23 cellular contexts compared by ENCODE assay signal in genomic region chr2:15731889-15732271, GRCh38.
DNase-seq lines count a peak whose midpoint lies in the region; ATAC-seq and TF ChIP-seq lines count a peak whose summit lies in the region.
"Had no signal": no experiment of that assay in that cellular context is flagged by ENCODE, and none has a peak within 500 bp of the region (broad histone marks: within the 10 kb centered on the region; RNA-seq: fewer than 3 reads in every experiment).

No MANE protein-coding gene starts in this region.

- TF ChIP-seq CTCF in brain (conservative IDR thresholded peaks at IDR 0.05), result no peak

- ATAC-seq in GM18502 (IDR thresholded peaks at IDR 0.05; ENCODE audit: poor library complexity, unreplicated experiment) (peak; percentile 7), GM19467 (IDR thresholded peaks at IDR 0.05; ENCODE audit: unreplicated experiment) (peak; percentile 3), HG03025 (IDR thresholded peaks at IDR 0.05; ENCODE audit: low FRiP score, unreplicated experiment) (peak; percentile 5), GM19463 (IDR thresholded peaks at IDR 0.05; ENCODE audit: unreplicated experiment) (no peak)
- ATAC-seq: GM23338; right lobe of liver; stimulated activated naive CD8-positive, alpha-beta T cell treated with anti-CD3 and anti-CD28 coated beads, Interleukin-15, amount 100 ng/mL, for 72 hours had no signal

- H3K27ac Mint-ChIP-seq in brain, result peak overlapping the region in 3 of 5 experiments; percentile 2 to 94 (median 21)
- H3K27ac Mint-ChIP-seq: activated naive CD4-positive, alpha-beta T cell treated with anti-CD3 and anti-CD28 coated beads, Interleukin-2, amount 10 ng/mL, durations not matched to agents 7 days and 5 days; GM23338 had no signal

- H3K36me3 Mint-ChIP-seq in brain, result no peaks in the 10 kb centered on the region
- H3K36me3 Mint-ChIP-seq: activated naive CD4-positive, alpha-beta T cell treated with anti-CD3 and anti-CD28 coated beads, Interleukin-2, amount 10 ng/mL, durations not matched to agents 7 days and 5 days had no signal

- DNase-seq in GDM1 (lab: John Stamatoyannopoulos, UW) (no peak), medulla oblongata (ENCODE audit: extremely low spot score) (no peak), NCI-H345 treated with DMSO at 0.1 percent for 48 hours (lab: John Stamatoyannopoulos, UW; ENCODE audit: unreplicated experiment) (no peak)
- DNase-seq: activated CD4-positive, alpha-beta T cell treated with anti-CD3 and anti-CD28 coated beads for 48 hours; activated naive CD4-positive, alpha-beta T cell treated with anti-CD3 and anti-CD28 coated beads, Interleukin-2, amount 10 ng/mL, durations not matched to agents 7 days and 5 days; activated T-cell treated with anti-CD3 and anti-CD28 coated beads, Interleukin-2, amount 50 U/mL, for 48 hours; C1 segment of cervical spinal cord; Calu3; central memory CD4-positive, alpha-beta T cell; NCI-H1048; NCI-H1694 treated with DMSO at 0.1 percent for 48 hours; NCI-H226; NCI-H774; right lobe of liver; stimulated activated naive CD8-positive, alpha-beta T cell treated with anti-CD3 and anti-CD28 coated beads, Interleukin-15, amount 100 ng/mL, for 72 hours; T-helper 2 cell; thyroid gland had no signal

- peaks cover 18% of the 10 kb centered on the region for H3K27me3 Mint-ChIP-seq in brain

- peaks cover 0 to under 1% (median 0%) of the 10 kb centered on the region in 5 experiments for H3K9me3 Mint-ChIP-seq in brain
- H3K9me3 Mint-ChIP-seq: activated naive CD4-positive, alpha-beta T cell treated with anti-CD3 and anti-CD28 coated beads, Interleukin-2, amount 10 ng/mL, durations not matched to agents 7 days and 5 days; GM23338; stimulated activated naive CD8-positive, alpha-beta T cell treated with anti-CD3 and anti-CD28 coated beads, Interleukin-15, amount 100 ng/mL, for 72 hours had no signal

- H3K4me1 Mint-ChIP-seq in brain, result peaks cover 64% of the 10 kb centered on the region
- H3K4me1 Mint-ChIP-seq: activated naive CD4-positive, alpha-beta T cell treated with anti-CD3 and anti-CD28 coated beads, Interleukin-2, amount 10 ng/mL, durations not matched to agents 7 days and 5 days; stimulated activated naive CD8-positive, alpha-beta T cell treated with anti-CD3 and anti-CD28 coated beads, Interleukin-15, amount 100 ng/mL, for 72 hours had no signal

- H3K4me3 Mint-ChIP-seq in brain, result no peak overlapping the region
- H3K4me3 Mint-ChIP-seq: activated naive CD4-positive, alpha-beta T cell treated with anti-CD3 and anti-CD28 coated beads, Interleukin-2, amount 10 ng/mL, durations not matched to agents 7 days and 5 days; GM23338; stimulated activated naive CD8-positive, alpha-beta T cell treated with anti-CD3 and anti-CD28 coated beads, Interleukin-15, amount 100 ng/mL, for 72 hours had no signal
